ENCODE assay signal across 22 cellular contexts in the genomic region with DNA sequence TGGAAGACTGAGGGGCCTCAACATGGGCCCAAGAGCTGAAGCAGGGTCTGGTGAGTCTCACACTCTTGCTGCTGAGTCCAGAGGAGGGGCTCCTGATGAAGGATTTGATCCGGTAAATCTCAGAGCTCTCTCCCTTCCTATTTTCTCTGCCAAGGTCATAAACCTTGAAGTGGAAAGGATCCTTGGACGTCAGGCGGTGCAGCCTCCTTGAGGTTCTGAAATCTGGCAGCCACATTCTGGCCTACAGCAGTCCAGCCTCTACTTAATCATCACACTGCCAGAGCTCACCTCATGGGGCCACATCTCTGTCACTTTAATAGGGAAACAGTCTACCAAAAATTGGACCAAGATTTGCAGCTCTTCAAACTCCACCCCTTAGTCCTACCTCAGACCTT. TPM values are rescaled to one million over a fixed set of nuclear protein-coding genes. Genes with fewer than 3 reads are reported as not detected.
DNase-seq lines count a peak whose midpoint lies in the region; ATAC-seq and TF ChIP-seq lines count a peak whose summit lies in the region.
"Had no signal": no experiment of that assay in that cellular context is flagged by ENCODE, and none has a peak within 500 bp of the region (broad histone marks: within the 10 kb centered on the region; RNA-seq: fewer than 3 reads in every experiment).

No MANE protein-coding gene starts in this region.

- DNase-seq in DMS79 (lab: John Stamatoyannopoulos, UW) (peak; percentile 57), mucosa of descending colon (peak in 1 of 3 donors; percentile 15), suprapubic skin (ENCODE audit: low spot score in 2 of 2) (no peak), omental fat pad (ENCODE audit: low spot score) (no peak), NCI-H1048 (lab: John Stamatoyannopoulos, UW) (no peak)
- DNase-seq: GDM1; HFFc6; NCI-H146; NCI-H446; nephron progenitor cell; retina; SHP77 treated with DMSO at 0.1 percent for 48 hours; stimulated activated naive CD8-positive, alpha-beta T cell treated with anti-CD3 and anti-CD28 coated beads, Interleukin-15, amount 100 ng/mL, for 72 hours; T-helper 2 cell had no signal

- H3K4me1 Mint-ChIP-seq in brain, result peaks cover 74% of the 10 kb centered on the region

- no peaks in the 10 kb centered on the region for H3K9me3 ChIP-seq in mucosa of descending colon
- H3K9me3 ChIP-seq in suprapubic skin, result no peaks in the 10 kb centered on the region
- H3K9me3 ChIP-seq: lower lobe of right lung had no signal

- H3K4me3 ChIP-seq in mucosa of descending colon (no peak overlapping the region), suprapubic skin (no peak overlapping the region)
- H3K4me3 ChIP-seq: GM12878, lower lobe of right lung had no signal

- WGBS in suprapubic skin, result 45% methylated on average over 3 of the region's 3 CpGs

- H3K36me3 Mint-ChIP-seq in brain, result no peaks in the 10 kb centered on the region

- peak overlapping the region in 4 of 5 experiments; percentile 95 to 99 (median 98) for H3K27ac Mint-ChIP-seq in brain
- H3K27ac Mint-ChIP-seq: HFFc6, nephron progenitor cell had no signal

- peaks cover 3% of the 10 kb centered on the region for H3K27me3 Mint-ChIP-seq in brain
- H3K27me3 Mint-ChIP-seq: stimulated activated naive CD8-positive, alpha-beta T cell treated with anti-CD3 and anti-CD28 coated beads, Interleukin-15, amount 100 ng/mL, for 72 hours had no signal

- H3K9me3 Mint-ChIP-seq in brain, result no peaks in the 10 kb centered on the region
- H3K9me3 Mint-ChIP-seq: HFFc6; nephron progenitor cell; stimulated activated naive CD8-positive, alpha-beta T cell treated with anti-CD3 and anti-CD28 coated beads, Interleukin-15, amount 100 ng/mL, for 72 hours had no signal

- ATAC-seq in mucosa of descending colon, result peak; percentile 7
- no peak for ATAC-seq in GM21423 (IDR thresholded peaks at IDR 0.05; ENCODE audit: unreplicated experiment)
- ATAC-seq in omental fat pad (ENCODE audit: low FRiP score), result no peak
- ATAC-seq: activated CD4-positive, CD25-positive, alpha-beta regulatory T cell treated with anti-CD3 and anti-CD28 coated beads, Interleukin-2, amount 50 U/mL, for 24 hours; GM12878; stimulated activated naive CD8-positive, alpha-beta T cell treated with anti-CD3 and anti-CD28 coated beads, Interleukin-15, amount 100 ng/mL, for 72 hours had no signal

- H3K36me3 ChIP-seq in mucosa of descending colon (ENCODE audit: low read depth) (no peaks in the 10 kb centered on the region), suprapubic skin (peaks cover 7% of the 10 kb centered on the region)

- H3K4me1 ChIP-seq in mucosa of descending colon (ENCODE audit: low read depth) (peaks cover 39% of the 10 kb centered on the region), suprapubic skin (peaks cover 61% of the 10 kb centered on the region)

- no peak for TF ChIP-seq CTCF in brain (conservative IDR thresholded peaks at IDR 0.05)
- no peak for TF ChIP-seq CTCF in mucosa of descending colon (IDR thresholded peaks at IDR 0.05)
- no peak for TF ChIP-seq CTCF in suprapubic skin (IDR thresholded peaks at IDR 0.05)
- no peak for TF ChIP-seq CTCF in omental fat pad (IDR thresholded peaks at IDR 0.05)

- H3K27ac ChIP-seq in suprapubic skin, result peak overlapping the region; percentile 52
- H3K27ac ChIP-seq: lower lobe of right lung had no signal

- no peak for TF ChIP-seq POLR2A in suprapubic skin (IDR thresholded peaks at IDR 0.05)

- no peaks in the 10 kb centered on the region for H3K27me3 ChIP-seq in suprapubic skin

- no peak for TF ChIP-seq EP300 in suprapubic skin (IDR thresholded peaks at IDR 0.05)

- H3K4me3 Mint-ChIP-seq in brain, result no peak overlapping the region
- H3K4me3 Mint-ChIP-seq: HFFc6; nephron progenitor cell; stimulated activated naive CD8-positive, alpha-beta T cell treated with anti-CD3 and anti-CD28 coated beads, Interleukin-15, amount 100 ng/mL, for 72 hours had no signal

- intact Hi-C loops in mucosa of descending colon (cut with DNase I, micrococcal nuclease), result no loop called here

RNA-seq across cellular contexts. Expression of a gene that starts 24.0 kb away (rescaled TPM):
- polyA plus RNA-seq in brain (ENCODE audit: insufficient read depth, low read depth, low replicate concordance), result 12.2 TPM
- total RNA-seq in mucosa of descending colon, result 10 to 100 TPM; 29.8 to 37.9 (median 36.9) TPM
- total RNA-seq in suprapubic skin, result 10 to 100 TPM; 29.0 to 80.0 (median 47.6) TPM
- total RNA-seq in omental fat pad, result 10 to 100 TPM; 15.9 to 45.4 (median 19.0) TPM

RNA-seq across cellular contexts. Expression of a gene that starts 41.4 kb away (rescaled TPM):
- polyA plus RNA-seq in brain (ENCODE audit: insufficient read depth, low read depth, low replicate concordance), result 88.7 TPM
- 10 to 100 TPM; 46.3 to 51.5 (median 47.3) TPM for total RNA-seq in mucosa of descending colon
- 10 to 100 TPM; 61.8 to 89.3 (median 69.9) TPM for total RNA-seq in suprapubic skin
- total RNA-seq in omental fat pad, result 100 to 1,000 TPM in 3 of 4 donors, 10 to 100 TPM in 1; 85.3 to 337 (median 163) TPM

RNA-seq across cellular contexts. Expression of a gene that starts 48.0 kb away (rescaled TPM):
- 0.56 TPM for polyA plus RNA-seq in brain (ENCODE audit: insufficient read depth, low read depth, low replicate concordance)
- under 1 TPM in 1 of 3 donors, not detected in 2; 0.22 TPM for total RNA-seq in mucosa of descending colon
- not detected for total RNA-seq in suprapubic skin
- total RNA-seq in omental fat pad, result not detected
- total RNA-seq: activated CD8-positive, alpha-beta memory T cell treated with anti-CD3 and anti-CD28 coated beads for 36 hours; fibroblast of villous mesenchyme; GM12878; HFFc6; HT1080; lower lobe of right lung had no signal
